Comparison of ENCODE assay signal across 10 cellular contexts in the genomic region with DNA sequence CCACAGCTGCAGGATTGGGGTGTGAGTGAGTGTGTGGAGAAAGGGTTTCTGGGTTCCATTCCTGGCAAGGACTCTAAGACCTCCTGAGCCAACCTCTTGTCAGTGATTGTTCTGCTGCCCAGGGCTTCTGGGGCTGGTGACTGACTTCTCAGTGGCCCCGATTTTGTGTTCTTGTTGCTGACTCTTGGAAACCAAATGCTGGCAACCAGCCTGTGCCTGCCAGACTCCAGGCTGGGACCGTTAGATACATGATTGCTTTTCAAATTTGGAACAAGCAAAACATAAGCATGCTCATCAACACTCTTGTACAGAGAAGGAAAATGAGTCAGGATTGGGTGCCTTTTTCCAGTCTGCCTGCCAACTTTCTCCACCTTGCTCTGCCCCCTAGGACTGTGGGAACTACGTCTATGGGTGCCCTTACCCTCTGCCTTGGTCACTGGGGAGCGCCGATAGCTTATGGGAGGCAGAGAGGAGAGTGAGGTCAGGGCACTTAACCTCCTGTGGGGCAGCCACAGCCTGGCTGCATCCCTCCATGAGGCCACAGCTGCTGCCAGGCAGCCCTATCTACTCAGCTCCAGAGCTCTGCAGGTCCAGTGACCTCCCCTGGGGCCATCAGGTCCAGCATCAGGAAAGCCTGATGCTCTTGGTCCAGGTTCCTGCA. TPM values are rescaled to one million over a fixed set of nuclear protein-coding genes. Genes with fewer than 3 reads are reported as not detected.
A peak's percentile ranks its signal among the peaks of the same experiment; 100 is the strongest.
DNase-seq lines count a peak whose midpoint lies in the region; ATAC-seq and TF ChIP-seq lines count a peak whose summit lies in the region.
"Had no signal": no experiment of that assay in that cellular context is flagged by ENCODE, and none has a peak within 500 bp of the region (broad histone marks: within the 10 kb centered on the region; RNA-seq: fewer than 3 reads in every experiment).

No MANE protein-coding gene starts in this region.

- H3K4me1 ChIP-seq in HEK293 (ENCODE audit: control insufficient read depth, insufficient read depth, low read length) (no peaks in the 10 kb centered on the region), gastrocnemius medialis (peaks cover 11 to 12% of the 10 kb centered on the region in 2 donors)
- H3K4me1 ChIP-seq: right lobe of liver had no signal

- H3K27ac ChIP-seq in HEK293 (ENCODE audit: extremely low read depth, low read depth, low read length) (no peak overlapping the region), gastrocnemius medialis (no peak overlapping the region)
- H3K27ac ChIP-seq: hepatocyte, right lobe of liver had no signal

- in situ Hi-C loops in gastrocnemius medialis (cut with MboI; ENCODE audit: low sequenced_read_pairs in 4 of 4): no loop called here

- H3K27ac Mint-ChIP-seq in activated CD8-positive, alpha-beta T cell treated with anti-CD3 and anti-CD28 coated beads, Interleukin-2, amount 10 ng/mL, durations not matched to agents 7 days and 5 days: peak overlapping the region; percentile 95

- H3K36me3 ChIP-seq in HEK293 (ENCODE audit: control insufficient read depth in 2 of 2, insufficient read depth in 1 of 2, low read length in 2 of 2) (no peaks in the 10 kb centered on the region), gastrocnemius medialis (no peaks in the 10 kb centered on the region)
- H3K36me3 ChIP-seq: right lobe of liver had no signal

- intact Hi-C loops in posterior vena cava (cut with DNase I): no loop called here
- intact Hi-C loops in gastrocnemius medialis (cut with DNase I; ENCODE audit: low total_unique reads): no loop called here

- POLR2A ChIA-PET in HEK293 (lab: Yijun Ruan, JAX): no interaction called here
- POLR2A ChIA-PET in activated CD8-positive, alpha-beta T cell treated with anti-CD3 and anti-CD28 coated beads, Interleukin-2, amount 10 ng/mL, durations not matched to agents 7 days and 5 days (lab: Charles Lee): interaction anchor here (0.9 to 3.6 kb wide), 7 partner anchors 10 to 179 kb away, joined by 3 to 36 read pairs (median 4); partner anchors contain the start of gene CSF1

- TF ChIP-seq POLR2A in gastrocnemius medialis (IDR thresholded peaks at IDR 0.05): no peak

- H3K36me3 Mint-ChIP-seq in activated CD8-positive, alpha-beta T cell treated with anti-CD3 and anti-CD28 coated beads, Interleukin-2, amount 10 ng/mL, durations not matched to agents 7 days and 5 days (ENCODE audit: low read depth): no peaks in the 10 kb centered on the region

- H3K9me3 ChIP-seq in HEK293 (ENCODE audit: control insufficient read depth, insufficient read depth, low read depth, low read length): no peaks in the 10 kb centered on the region
- H3K9me3 ChIP-seq in gastrocnemius medialis: no peaks in the 10 kb centered on the region
- H3K9me3 ChIP-seq: right lobe of liver had no signal

- no peaks in the 10 kb centered on the region for H3K27me3 ChIP-seq in gastrocnemius medialis
- H3K27me3 ChIP-seq: hepatocyte, right lobe of liver had no signal

- peak; percentile 2 for ATAC-seq in activated CD8-positive, alpha-beta T cell treated with anti-CD3 and anti-CD28 coated beads, Interleukin-2, amount 10 ng/mL, durations not matched to agents 7 days and 5 days
- ATAC-seq in gastrocnemius medialis: no peak
- no peak for ATAC-seq in GM18870 (IDR thresholded peaks at IDR 0.05; ENCODE audit: unreplicated experiment)

- H3K9me3 Mint-ChIP-seq in activated CD8-positive, alpha-beta T cell treated with anti-CD3 and anti-CD28 coated beads, Interleukin-2, amount 10 ng/mL, durations not matched to agents 7 days and 5 days (ENCODE audit: insufficient read depth): no peaks in the 10 kb centered on the region

- H3K4me1 Mint-ChIP-seq in activated CD8-positive, alpha-beta T cell treated with anti-CD3 and anti-CD28 coated beads, Interleukin-2, amount 10 ng/mL, durations not matched to agents 7 days and 5 days (ENCODE audit: low read depth): peaks cover 90% of the 10 kb centered on the region

- CTCF ChIA-PET in HEK293 (lab: Yijun Ruan, JAX): interaction anchor here (1.7 kb wide), 1 partner anchor 181 kb away, joined by 9 read pairs; the partner anchor contains the start of gene AHCYL1
- CTCF ChIA-PET in activated CD8-positive, alpha-beta T cell treated with anti-CD3 and anti-CD28 coated beads, Interleukin-2, amount 10 ng/mL, durations not matched to agents 7 days and 5 days (lab: Charles Lee): interaction anchor here (1.5 to 7.2 kb wide), 4 partner anchors 12 to 182 kb away, joined by 3 to 96 read pairs (median 38); partner anchors contain the start of gene AHCYL1

- DNase-seq in activated CD8-positive, alpha-beta T cell treated with anti-CD3 and anti-CD28 coated beads, Interleukin-2, amount 10 ng/mL, durations not matched to agents 7 days and 5 days: no peak
- peak; percentile 57 for DNase-seq in globus pallidus (ENCODE audit: low spot score)
- peak; percentile 75 for DNase-seq in posterior vena cava (ENCODE audit: low spot score)
- DNase-seq in gastrocnemius medialis: no peak
- no peak for DNase-seq in GM19240 (ENCODE audit: insufficient read length, low spot score)
- no peak for DNase-seq in HuH-7 (ENCODE audit: low spot score)

- H3K27me3 Mint-ChIP-seq in activated CD8-positive, alpha-beta T cell treated with anti-CD3 and anti-CD28 coated beads, Interleukin-2, amount 10 ng/mL, durations not matched to agents 7 days and 5 days (ENCODE audit: low read depth): no peaks in the 10 kb centered on the region

- H3K4me3 ChIP-seq in HEK293 (ENCODE audit: low read depth, low read length) (no peak overlapping the region), gastrocnemius medialis (no peak overlapping the region)
- H3K4me3 ChIP-seq: hepatocyte, right lobe of liver had no signal

- peak overlapping the region; percentile 63 for H3K4me3 Mint-ChIP-seq in activated CD8-positive, alpha-beta T cell treated with anti-CD3 and anti-CD28 coated beads, Interleukin-2, amount 10 ng/mL, durations not matched to agents 7 days and 5 days

- TF ChIP-seq CTCF in HEK293 (tag by site-specific recombination; IDR thresholded peaks at IDR 0.05) (no peak), gastrocnemius medialis (IDR thresholded peaks at IDR 0.05 in 4 of 5, conservative IDR thresholded peaks at IDR 0.05 in 1 of 5) (no peak)

TF ChIP-seq in HEK293, 187 proteins besides CTCF, POLR2A, EP300 and RAD21:
- TF ChIP-seq ZIC2 (tag by site-specific recombination; IDR thresholded peaks at IDR 0.05): peak; percentile 76
- TF ChIP-seq ZBTB6 (tag by site-specific recombination; IDR thresholded peaks at IDR 0.05): no peak

RNA-seq across cellular contexts. Expression of gene EPS8L3, which starts 39.3 kb away (rescaled TPM):
- not detected for total RNA-seq in activated CD8-positive, alpha-beta T cell treated with anti-CD3 and anti-CD28 coated beads, Interleukin-2, amount 10 ng/mL, durations not matched to agents 7 days and 5 days
- not detected for total RNA-seq in posterior vena cava
- total RNA-seq in gastrocnemius medialis: 1 to 10 TPM in 1 of 4 donors, not detected in 3; 1.4 TPM

Comparison
In these comparisons a context has a peak if more than half of its experiments do, and no peak if none do; other contexts are left out.
1. DNase-seq: peak in globus pallidus (single experiment) and posterior vena cava (single experiment); none in activated CD8-positive, alpha-beta T cell treated with anti-CD3 and anti-CD28 coated beads, Interleukin-2, amount 10 ng/mL, durations not matched to agents 7 days and 5 days (single experiment), gastrocnemius medialis (0 of 2), GM19240 (single experiment) and HuH-7 (single experiment).